In the genomic region with DNA sequence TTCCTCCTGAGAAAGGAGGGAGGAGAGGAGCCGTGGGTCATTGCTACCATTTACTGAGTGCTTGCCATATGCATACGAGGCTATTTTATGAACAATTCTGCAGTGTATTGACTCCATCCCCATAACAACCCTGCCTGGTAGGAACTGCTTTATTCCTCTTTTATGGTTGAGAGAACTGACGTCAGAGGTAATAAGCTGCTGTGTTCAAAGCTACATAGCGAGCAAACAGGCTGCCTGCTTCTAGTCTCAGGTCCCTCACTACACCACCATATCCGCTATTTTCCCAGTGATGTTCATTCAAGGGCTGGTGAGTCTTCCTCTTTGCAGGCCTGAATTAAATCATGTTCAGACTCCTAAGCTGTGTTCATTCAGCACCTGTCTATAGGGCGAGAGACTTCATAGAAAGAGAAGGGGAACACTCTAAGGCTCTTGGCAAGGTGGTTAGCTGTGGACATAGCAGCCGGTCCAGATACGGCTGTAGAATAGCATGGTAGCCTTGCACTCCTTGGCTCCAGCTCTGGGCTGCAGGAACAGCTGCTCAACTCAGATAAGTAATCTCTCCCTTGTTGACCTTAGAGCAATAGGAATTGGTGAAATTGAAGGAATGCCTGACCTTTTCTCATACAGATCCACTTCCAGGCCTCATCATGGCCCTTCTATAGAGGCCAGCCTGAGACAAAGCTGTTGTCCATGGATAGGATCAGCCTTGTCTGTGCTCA, we compare ENCODE assay signal across 16 cellular contexts.
DNase-seq lines count a peak whose midpoint lies in the region; ATAC-seq and TF ChIP-seq lines count a peak whose summit lies in the region.
"Had no signal": no experiment of that assay in that cellular context is flagged by ENCODE, and none has a peak within 500 bp of the region (broad histone marks: within the 10 kb centered on the region; RNA-seq: fewer than 3 reads in every experiment).

No MANE protein-coding gene starts in this region.

- H3K4me1 Mint-ChIP-seq in T-cell: peaks cover 60 to 73% (median 66%) of the 10 kb centered on the region in 3 donors

- H3K4me1 ChIP-seq in cardiac muscle cell (ENCODE audit: low read depth): peaks cover 52% of the 10 kb centered on the region
- H3K4me1 ChIP-seq in left ventricle myocardium inferior: peaks cover 22% of the 10 kb centered on the region
- H3K4me1 ChIP-seq in right cardiac atrium (ENCODE audit: control insufficient read depth, insufficient read depth, low read length): peaks cover 8% of the 10 kb centered on the region
- H3K4me1 ChIP-seq in prostate gland (replicated peaks): no peaks in the 10 kb centered on the region

- 82% methylated on average over 8 of the region's 8 CpGs for WGBS in right cardiac atrium
- 95% methylated on average over 8 of the region's 8 CpGs for WGBS in prostate gland

- H3K27ac ChIP-seq in cardiac muscle cell (peak overlapping the region; percentile 72), left ventricle myocardium inferior (replicated peaks) (no peak overlapping the region), right cardiac atrium (ENCODE audit: low read length) (no peak overlapping the region), prostate gland (no peak overlapping the region)
- H3K27ac ChIP-seq: esophagus squamous epithelium, SK-N-MC had no signal

- intact Hi-C loops in left ventricle myocardium inferior (cut with micrococcal nuclease): no loop called here
- intact Hi-C loops in right cardiac atrium (cut with DNase I): no loop called here
- intact Hi-C loops in prostate gland (cut with DNase I): no loop called here

- no peak for TF ChIP-seq CTCF in cardiac muscle cell (IDR thresholded peaks at IDR 0.05; ENCODE audit: low read depth, low read length)
- TF ChIP-seq CTCF in left ventricle myocardium inferior (IDR thresholded peaks at IDR 0.05; ENCODE audit: borderline replicate concordance): no peak
- no peak for TF ChIP-seq CTCF in prostate gland (IDR thresholded peaks at IDR 0.05)

- no peaks in the 10 kb centered on the region for H3K27me3 Mint-ChIP-seq in T-cell

- POLR2A ChIA-PET in T-cell (lab: Charles Lee): interaction anchor here in 1 of 2 donors (0.9 kb wide), 1 partner anchor 33 kb away, joined by 4 read pairs; no protein-coding TSS in a partner anchor

- peaks cover 7% of the 10 kb centered on the region for H3K36me3 ChIP-seq in cardiac muscle cell
- H3K36me3 ChIP-seq in left ventricle myocardium inferior: no peaks in the 10 kb centered on the region
- no peaks in the 10 kb centered on the region for H3K36me3 ChIP-seq in prostate gland
- H3K36me3 ChIP-seq: esophagus squamous epithelium had no signal

- ATAC-seq in T-cell (replicated peaks in 1 of 4) (peak in 2 of 4 experiments; percentile 21 to 85), right cardiac atrium (peak; percentile 46 to 62), HG03439 (IDR thresholded peaks at IDR 0.05; ENCODE audit: unreplicated experiment) (no peak)

- peak overlapping the region in 1 of 3 donors; percentile 0 for H3K4me3 Mint-ChIP-seq in T-cell

- TF ChIP-seq POLR2A in prostate gland (IDR thresholded peaks at IDR 0.05): no peak

- H3K27ac Mint-ChIP-seq in T-cell: peak overlapping the region in 1 of 2 donors; percentile 70

- H3K27me3 ChIP-seq in cardiac muscle cell: no peaks in the 10 kb centered on the region
- no peaks in the 10 kb centered on the region for H3K27me3 ChIP-seq in left ventricle myocardium inferior (ENCODE audit: low read depth)
- no peaks in the 10 kb centered on the region for H3K27me3 ChIP-seq in right cardiac atrium (ENCODE audit: control insufficient read depth, insufficient read depth)
- H3K27me3 ChIP-seq in prostate gland (replicated peaks; ENCODE audit: insufficient read depth): no peaks in the 10 kb centered on the region
- H3K27me3 ChIP-seq: esophagus squamous epithelium had no signal

- no peaks in the 10 kb centered on the region for H3K36me3 Mint-ChIP-seq in T-cell

- CTCF ChIA-PET in T-cell (lab: Charles Lee): interaction anchor here (0.6 to 1.4 kb wide), 3 partner anchors 31 to 66 kb away, joined by 4 read pairs; no protein-coding TSS in a partner anchor

- H3K4me3 ChIP-seq in cardiac muscle cell (no peak overlapping the region), left ventricle myocardium inferior (no peak overlapping the region), right cardiac atrium (ENCODE audit: low read length) (no peak overlapping the region), prostate gland (no peak overlapping the region)
- H3K4me3 ChIP-seq: esophagus squamous epithelium, SK-N-MC had no signal

- no peaks in the 10 kb centered on the region for H3K9me3 Mint-ChIP-seq in T-cell

- H3K9me3 ChIP-seq in cardiac muscle cell (ENCODE audit: low read depth) (no peaks in the 10 kb centered on the region), left ventricle myocardium inferior (replicated peaks) (no peaks in the 10 kb centered on the region), right cardiac atrium (ENCODE audit: control insufficient read depth, low read length) (no peaks in the 10 kb centered on the region), prostate gland (no peaks in the 10 kb centered on the region)
- H3K9me3 ChIP-seq: esophagus squamous epithelium had no signal

- no peak for DNase-seq in cardiac muscle cell (ENCODE audit: low read depth in 1 of 2, low spot score in 1 of 2)
- no peak for DNase-seq in left ventricle myocardium inferior
- DNase-seq in T-cell: peak in 20 of 34 experiments; percentile 13 to 69 (median 32)
- no peak for DNase-seq in right cardiac atrium
- no peak for DNase-seq in NCI-H82 treated with DMSO at 0.1 percent for 48 hours (lab: John Stamatoyannopoulos, UW; ENCODE audit: unreplicated experiment)
- no peak for DNase-seq in prostate gland (ENCODE audit: low spot score)
- DNase-seq: activated CD4-positive, alpha-beta T cell treated with anti-CD3 and anti-CD28 coated beads, Interleukin-2, amount 50 U/mL, for 48 hours; DMS 273 treated with DMSO at 0.1 percent for 48 hours; esophagus squamous epithelium; H7; Kasumi-1; mesendoderm; NCI-H446; retina had no signal

Comparison
In these comparisons a context has a peak if more than half of its experiments do, and no peak if none do; other contexts are left out.
1. DNase-seq: peak in T-cell (20 of 34); none in cardiac muscle cell (0 of 2), left ventricle myocardium inferior (single experiment), right cardiac atrium (0 of 3), NCI-H82 treated with DMSO at 0.1 percent for 48 hours (single experiment) and prostate gland (single experiment).